In genomic region chr12:130031571-130032189, GRCh38 we compare ENCODE assay signal across 8 cellular contexts.
DNase-seq lines count a peak whose midpoint lies in the region; ATAC-seq and TF ChIP-seq lines count a peak whose summit lies in the region.

No MANE protein-coding gene starts in this region.

- H3F3A ChIP-seq in PC-3 (ENCODE audit: low read length, unreplicated experiment) (no peaks in the 10 kb centered on the region), smooth muscle cell (ENCODE audit: low read depth) (no peaks in the 10 kb centered on the region)

- no TSS peak for BruUV-seq in PC-3 (replicated peaks; lab: Mats Ljungman, UMichigan)

- H4K20me1 ChIP-seq in PC-3 (ENCODE audit: low read length), result no peaks in the 10 kb centered on the region
- no peaks in the 10 kb centered on the region for H4K20me1 ChIP-seq in smooth muscle cell (ENCODE audit: low read depth)

- WGBS in heart left ventricle, 4 donors, result 14 to 17% (median 17%) methylated on average over 12 of the region's 12 CpGs
- WGBS in smooth muscle cell (ENCODE audit: low lambda C conversion rate), result 16% methylated on average over 12 of the region's 12 CpGs

- no peaks in the 10 kb centered on the region for H3K9me3 ChIP-seq in PC-3 (ENCODE audit: low read length)
- no peaks in the 10 kb centered on the region for H3K9me3 ChIP-seq in heart left ventricle
- no peaks in the 10 kb centered on the region for H3K9me3 ChIP-seq in smooth muscle cell (replicated peaks; ENCODE audit: low read depth)

- no peak overlapping the region for H2AFZ ChIP-seq in PC-3 (ENCODE audit: low read length)
- no peak overlapping the region for H2AFZ ChIP-seq in smooth muscle cell (ENCODE audit: low read depth)

- TF ChIP-seq CTCF in PC-3 (conservative IDR thresholded peaks at IDR 0.05; ENCODE audit: low read depth, low read length) (peak; percentile 96), heart left ventricle (IDR thresholded peaks at IDR 0.05) (peak; percentile 64 to 89 (median 80)), smooth muscle cell (IDR thresholded peaks at IDR 0.05; ENCODE audit: borderline replicate concordance, insufficient read depth, poor library complexity, severe bottlenecking) (peak; percentile 96)

- peaks cover 23% of the 10 kb centered on the region for H3K27me3 ChIP-seq in PC-3 (ENCODE audit: low read length)
- H3K27me3 ChIP-seq in heart left ventricle, result peaks cover 0 to 67% (median 21%) of the 10 kb centered on the region in 9 donors
- H3K27me3 ChIP-seq in smooth muscle cell (ENCODE audit: low read depth), result peaks cover 55% of the 10 kb centered on the region

- ATAC-seq in HG02943 (IDR thresholded peaks at IDR 0.05; ENCODE audit: low read depth, unreplicated experiment) (peak; percentile 73), PC-3 (no peak), heart left ventricle (no peak), GM18870 (IDR thresholded peaks at IDR 0.05; ENCODE audit: unreplicated experiment) (no peak)

- H3K4me1 ChIP-seq in PC-3 (ENCODE audit: insufficient read depth, low read length), result no peaks in the 10 kb centered on the region
- H3K4me1 ChIP-seq in heart left ventricle, result no peaks in the 10 kb centered on the region
- H3K4me1 ChIP-seq in smooth muscle cell (ENCODE audit: low read depth), result no peaks in the 10 kb centered on the region

- intact Hi-C loops in PC-3 (cut with micrococcal nuclease), result no loop called here
- intact Hi-C loops in heart left ventricle (cut with DNase I), result no loop called here

- H3K79me2 ChIP-seq in PC-3 (ENCODE audit: low read length), result no peaks in the 10 kb centered on the region
- H3K79me2 ChIP-seq in smooth muscle cell (ENCODE audit: low read depth), result no peaks in the 10 kb centered on the region

- no peaks in the 10 kb centered on the region for H3K9me2 ChIP-seq in PC-3 (replicated peaks; ENCODE audit: low read length)

- POLR2A ChIA-PET in PC-3 (lab: Charles Lee; ENCODE audit: unreplicated experiment), result no interaction called here

- H3K4me2 ChIP-seq in PC-3 (ENCODE audit: low read length), result no peak overlapping the region
- H3K4me2 ChIP-seq in smooth muscle cell, result no peak overlapping the region

- H3K4me3 ChIP-seq in PC-3 (ENCODE audit: low read length) (no peak overlapping the region), heart left ventricle (no peak overlapping the region), smooth muscle cell (no peak overlapping the region)

- TF ChIP-seq POLR2A in heart left ventricle (IDR thresholded peaks at IDR 0.05), result no peak

- H3K9ac ChIP-seq in PC-3 (ENCODE audit: low read length) (no peak overlapping the region), smooth muscle cell (ENCODE audit: low read depth) (no peak overlapping the region)

- H3K27ac ChIP-seq in PC-3 (ENCODE audit: low read length) (no peak overlapping the region), heart left ventricle (no peak overlapping the region), smooth muscle cell (ENCODE audit: low read depth) (no peak overlapping the region)

- H3K36me3 ChIP-seq in PC-3 (ENCODE audit: low read depth, low read length) (peaks cover 2% of the 10 kb centered on the region; the same call in 1 of the 2 replicates), heart left ventricle (no peaks in the 10 kb centered on the region), smooth muscle cell (ENCODE audit: low read depth) (no peaks in the 10 kb centered on the region)

- CTCF ChIA-PET in PC-3 (lab: Charles Lee), result interaction anchor here (0.6 kb wide), 1 partner anchor 57 kb away, joined by 3 read pairs; no protein-coding TSS in a partner anchor

- DNase-seq in NCI-H82 (lab: John Stamatoyannopoulos, UW), result peak; percentile 71
- DNase-seq in NCI-H82 treated with DMSO at 0.1 percent for 48 hours (lab: John Stamatoyannopoulos, UW; ENCODE audit: unreplicated experiment), result no peak
- DNase-seq in PC-3, result peak; percentile 62
- peak; percentile 16 for DNase-seq in activated T-helper 9 cell treated with anti-CD3 and anti-CD28 coated beads, Interleukin-2, amount 50 U/mL, for 16 hours (ENCODE audit: low read depth)
- DNase-seq in heart left ventricle, result peak in 1 of 5 donors; percentile 78
- DNase-seq in smooth muscle cell (lab: John Stamatoyannopoulos, UW; ENCODE audit: unreplicated experiment), result peak; percentile 36
